In the genomic region with DNA sequence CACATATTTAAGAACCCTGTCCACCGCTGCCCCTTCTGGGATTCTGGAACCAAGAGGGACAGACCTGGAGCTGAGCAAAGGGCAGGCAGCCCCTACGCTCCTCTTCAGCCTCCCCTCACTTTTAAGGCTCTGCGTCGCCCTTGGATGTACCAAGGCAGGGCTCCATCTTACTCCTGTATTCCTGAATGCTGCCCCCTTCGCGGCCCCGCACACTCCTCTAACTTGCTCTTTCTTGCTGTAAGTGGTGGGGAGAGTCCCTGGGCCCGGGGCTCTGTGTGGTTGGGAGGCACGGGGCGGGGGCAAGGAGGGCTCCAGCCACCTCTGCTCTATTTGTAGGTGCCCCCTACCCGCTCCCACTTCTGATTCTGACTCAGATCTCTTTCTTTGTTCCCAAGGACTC, we compare ENCODE assay signal across 15 cellular contexts. TPM values are rescaled to one million over a fixed set of nuclear protein-coding genes. Genes with fewer than 3 reads are reported as not detected.
DNase-seq lines count a peak whose midpoint lies in the region; ATAC-seq, FAIRE-seq and TF ChIP-seq lines count a peak whose summit lies in the region.
"Had no signal": no experiment of that assay in that cellular context is flagged by ENCODE, and none has a peak within 500 bp of the region (broad histone marks: within the 10 kb centered on the region; RNA-seq: fewer than 3 reads in every experiment).

No MANE protein-coding gene starts in this region.

- no TSS peak for BruUV-seq in K562 (replicated peaks; lab: Mats Ljungman, UMichigan)

- in situ Hi-C loops in K562 (cut with MboI) = no loop called here
- in situ Hi-C loops in G401 (cut with HindIII; ENCODE audit: low sequenced_read_pairs) = no loop called here

- FAIRE-seq in K562 (lab: Jason Lieb, UNC) (no peak), kidney (lab: Jason Lieb, UNC) (no peak), D721Med (lab: Jason Lieb, UNC) (no peak)

- no peaks in the 10 kb centered on the region for H4K20me1 ChIP-seq in GM23338 (replicated peaks; ENCODE audit: insufficient read depth)
- H4K20me1 ChIP-seq in K562 (replicated peaks; ENCODE audit: control insufficient read depth, insufficient read depth, low read length) = no peaks in the 10 kb centered on the region

- ATAC-seq in GM23338 (no peak), K562 (no peak)
- ATAC-seq: activated CD4-positive, CD25-positive, alpha-beta regulatory T cell treated with anti-CD3 and anti-CD28 coated beads, Interleukin-2, amount 50 U/mL, for 24 hours had no signal

- no peak overlapping the region for H3K27ac Mint-ChIP-seq in GM23338
- H3K27ac Mint-ChIP-seq: activated naive CD8-positive, alpha-beta T cell had no signal

- H3K27me3 ChIP-seq in GM23338 (ENCODE audit: insufficient read depth) (no peaks in the 10 kb centered on the region), K562 (ENCODE audit: control insufficient read depth in 2 of 2, insufficient read depth in 2 of 2, low read length in 2 of 2) (no peaks in the 10 kb centered on the region; a peak in 1 of 5 replicates), skeletal muscle satellite cell (ENCODE audit: control insufficient read depth, insufficient read depth, low read length) (no peaks in the 10 kb centered on the region)

- no peak overlapping the region; the same call in 2 of the 3 replicates for H3K4me3 Mint-ChIP-seq in GM23338
- H3K4me3 Mint-ChIP-seq: activated naive CD8-positive, alpha-beta T cell had no signal

- H3K79me2 ChIP-seq in GM23338 (replicated peaks; ENCODE audit: insufficient read depth) = no peaks in the 10 kb centered on the region
- H3K79me2 ChIP-seq in K562 (ENCODE audit: control insufficient read depth, insufficient read depth, low read length) = no peaks in the 10 kb centered on the region

- peaks cover 30% of the 10 kb centered on the region for H3K4me1 Mint-ChIP-seq in GM23338

- H3K9me3 Mint-ChIP-seq in GM23338 = peaks cover 3% of the 10 kb centered on the region; the same call in 2 of the 3 replicates

- H3K27me3 Mint-ChIP-seq in GM23338 (ENCODE audit: insufficient read depth, low read depth, poor library complexity) = peaks cover 13% of the 10 kb centered on the region
- H3K27me3 Mint-ChIP-seq: activated naive CD8-positive, alpha-beta T cell had no signal

- H3K9me1 ChIP-seq in K562 (ENCODE audit: control insufficient read depth, insufficient read depth, low read length) = peaks cover 4% of the 10 kb centered on the region

- H3K9me3 ChIP-seq in K562 (replicated peaks; ENCODE audit: control insufficient read depth, insufficient read depth, low read depth, low read length) = no peaks in the 10 kb centered on the region
- no peaks in the 10 kb centered on the region for H3K9me3 ChIP-seq in kidney (ENCODE audit: control insufficient read depth in 1 of 2, low read length in 2 of 2)
- H3K9me3 ChIP-seq in skeletal muscle satellite cell (replicated peaks; ENCODE audit: low read length) = no peaks in the 10 kb centered on the region

- 66% methylated on average over 11 of the region's 11 CpGs for WGBS in K562 (ENCODE audit: insufficient coverage, low coverage, missing lambda C conversion rate)

- H3K27ac ChIP-seq in GM23338 (ENCODE audit: low read depth) (peak overlapping the region; percentile 86; the same call in 1 of the 2 replicates), K562 (ENCODE audit: extremely low read depth, low read depth, low read length) (no peak overlapping the region), kidney (ENCODE audit: low read depth in 2 of 2, low read length in 2 of 2) (peak overlapping the region; percentile 53 to 68)
- H3K27ac ChIP-seq: KMS-11 had no signal

- H3K36me3 ChIP-seq in GM23338 (ENCODE audit: insufficient read depth) = no peaks in the 10 kb centered on the region
- H3K36me3 ChIP-seq in K562 (ENCODE audit: control insufficient read depth, insufficient read depth, low read length) = no peaks in the 10 kb centered on the region
- H3K36me3 ChIP-seq in kidney (ENCODE audit: control insufficient read depth in 1 of 2, insufficient read depth in 2 of 2, low read length in 2 of 2) = no peaks in the 10 kb centered on the region
- no peaks in the 10 kb centered on the region for H3K36me3 ChIP-seq in skeletal muscle satellite cell (ENCODE audit: insufficient read depth, low read length)

- peaks cover 24% of the 10 kb centered on the region for H3K4me1 ChIP-seq in GM23338 (ENCODE audit: insufficient read depth)
- H3K4me1 ChIP-seq in K562 (replicated peaks in 1 of 2; ENCODE audit: control insufficient read depth in 2 of 2, insufficient read depth in 2 of 2, low read length in 2 of 2) = peaks cover 0 to 13% of the 10 kb centered on the region in 2 experiments; a peak in 2 of 5 replicates
- H3K4me1 ChIP-seq in kidney (ENCODE audit: control insufficient read depth in 1 of 2, insufficient read depth in 1 of 2, low read depth in 1 of 2, low read length in 2 of 2) = peaks cover 7 to 9% of the 10 kb centered on the region in 2 donors
- peaks cover 25% of the 10 kb centered on the region for H3K4me1 ChIP-seq in skeletal muscle satellite cell (ENCODE audit: control insufficient read depth, insufficient read depth, low read length)

- 0 out of 2 replicates have a peak overlapping the region, but pooled peaks have one; percentile 70 for H3K4me2 ChIP-seq in GM23338
- peak overlapping the region; percentile 19; the same call in 1 of the 2 replicates for H3K4me2 ChIP-seq in K562 (ENCODE audit: insufficient read depth, low read length)
- H3K4me2 ChIP-seq in skeletal muscle satellite cell (ENCODE audit: low read length) = no peak overlapping the region
- H3K4me2 ChIP-seq: KMS-11 had no signal

- no peak for TF ChIP-seq RAD21 in K562 (CRISPR knock-in tag; conservative IDR thresholded peaks at IDR 0.05 in 1 of 2, IDR thresholded peaks at IDR 0.05 in 1 of 2)

- TF ChIP-seq POLR2A in K562 (conservative IDR thresholded peaks at IDR 0.05) = no peak

- CTCF ChIA-PET in K562 (lab: Yijun Ruan, JAX; ENCODE audit: low intra/inter-chr PET ratio) = no interaction called here

- intact Hi-C loops in K562 (cut with micrococcal nuclease) (no loop called here), kidney (cut with DNase I) (no loop called here)

- H3K9ac ChIP-seq in K562 (ENCODE audit: insufficient read depth in 1 of 2, low read depth in 2 of 2, low read length in 2 of 2) (peak overlapping the region in 1 of 2 experiments; percentile 61; a peak in 1 of 4 replicates), kidney (ENCODE audit: low read length in 2 of 2) (peak overlapping the region; percentile 35 to 54), skeletal muscle satellite cell (ENCODE audit: low read depth, low read length) (peak overlapping the region; percentile 44)
- H3K9ac ChIP-seq: KMS-11 had no signal

- TF ChIP-seq EP300 in K562 (IDR thresholded peaks at IDR 0.05; ENCODE audit: low read length) = no peak

- H2AFZ ChIP-seq in GM23338 (peak overlapping the region; percentile 97), K562 (ENCODE audit: low read depth, low read length) (no peak overlapping the region)

- POLR2A ChIA-PET in K562 (lab: Yijun Ruan, JAX) = interaction anchor here (0.5 to 0.7 kb wide), 2 partner anchors 211 to 217 kb away, joined by 3 read pairs; no protein-coding TSS in a partner anchor

- H3K4me3 ChIP-seq in GM23338 (no peak overlapping the region), K562 (no peak overlapping the region), kidney (ENCODE audit: low read length in 2 of 2) (peak overlapping the region in 1 of 2 donors; percentile 56), skeletal muscle satellite cell (ENCODE audit: low read length) (no peak overlapping the region)

- TF ChIP-seq CTCF in GM23338 (conservative IDR thresholded peaks at IDR 0.05; ENCODE audit: low read depth in 2 of 2) (no peak), K562 (IDR thresholded peaks at IDR 0.05 in 2 of 3, conservative IDR thresholded peaks at IDR 0.05 in 1 of 3; ENCODE audit: insufficient read depth in 2 of 3, low read depth in 1 of 3, low read length in 3 of 3) (no peak), kidney (IDR thresholded peaks at IDR 0.05; ENCODE audit: borderline replicate concordance, extremely low read depth, insufficient read depth) (no peak), D721Med (IDR thresholded peaks at IDR 0.05; ENCODE audit: insufficient read depth, missing control alignments) (no peak)

- no peaks in the 10 kb centered on the region; the same call in 2 of the 3 replicates for H3K36me3 Mint-ChIP-seq in GM23338 (ENCODE audit: low read depth)
- H3K36me3 Mint-ChIP-seq: activated naive CD8-positive, alpha-beta T cell had no signal

- no peaks in the 10 kb centered on the region for H3K9me2 ChIP-seq in GM23338 (ENCODE audit: insufficient read depth)

- DNase-seq in GM23338 (ENCODE audit: low spot score) (no peak), K562 (ENCODE audit: extremely low read depth in 1 of 4, low spot score in 3 of 4) (no peak), kidney (no peak), NCI-H1436 treated with DMSO at 0.1 percent for 48 hours (lab: John Stamatoyannopoulos, UW) (no peak), G401 (ENCODE audit: low spot score) (no peak), D721Med (ENCODE audit: insufficient read length, low spot score) (no peak)
- DNase-seq in activated T-cell treated with anti-CD3 and anti-CD28 coated beads, Interleukin-2, amount 50 U/mL, for 48 hours = no peak
- DNase-seq: central memory CD4-positive, alpha-beta T cell; DND-41; T-helper 1 cell had no signal

- peaks cover 12% of the 10 kb centered on the region for H3F3A ChIP-seq in GM23338 (replicated peaks; ENCODE audit: low read depth)

RNA-seq across cellular contexts. Expression of gene TNS4, which starts 1.2 kb away (rescaled TPM):
- 0.08 and 4.9 TPM in 2 replicates for total RNA-seq in GM23338 (2014; rRNA removed; shearing (Covaris generic))
- polyA plus RNA-seq in GM23338 (2016; fragmentation: Nextera tagmentation; extraction: Ambion mirVana) (0.31 and 0.64 TPM in 2 replicates), K562 (2011; rRNA removed) (0.15 and 0.53 TPM in 2 replicates), K562 (2014; fragmentation: Illumina TruSeq; extraction: Trizol) (0.54 and 0.61 TPM in 2 replicates), K562 (2014; fragmentation: Nextera tagmentation; extraction: Ambion mirVana) (under 1 TPM; 0.04 to 0.07 TPM), K562 (2014; rRNA removed) (0.29 and 0.40 TPM in 2 replicates), kidney (ENCODE audit: insufficient read depth, low read depth, low replicate concordance) (2.2 TPM)
- 2.1 and 5.8 TPM in 2 replicates for total RNA-seq in K562 (2011; cell fraction: chromatin; rRNA removed; ENCODE audit: low replicate concordance)
- total RNA-seq in K562 (2011; cell fraction: nucleolus; rRNA removed) = 1.4 and 1.7 TPM in 2 replicates
- total RNA-seq in K562 (2011; cell fraction: nucleoplasm; rRNA removed) = 2.7 and 2.8 TPM in 2 replicates
- total RNA-seq in K562 (2014; rRNA removed) (0.18 and 0.24 TPM in 2 replicates), K562 (2014; rRNA removed; fragmentation: Illumina TruSeq; extraction: Trizol) (0.06 and 0.11 TPM in 2 replicates), K562 (2015; rRNA removed; fragmentation: Illumina TruSeq; extraction: Trizol) (not detected in 2 replicates), K562 (2021) (0.73 and 0.78 TPM in 2 replicates), kidney (0.31 TPM)
- 0.09 and 0.89 TPM in 2 replicates for polyA plus RNA-seq in K562 (2011; cell fraction: cytosol; rRNA removed)
- polyA plus RNA-seq in K562 (2011; cell fraction: nucleus; rRNA removed) = 0.38 and 4.1 TPM in 2 replicates
- polyA plus RNA-seq in K562 (2012) = 0.49 and 1.4 TPM in 2 replicates
- polyA minus RNA-seq in K562 (2011; rRNA and poly(A)+ RNA removed) = 1.1 TPM in 1 of 2 replicates, not detected in the other
- 1.1 TPM in 1 of 2 replicates, not detected in the other for polyA minus RNA-seq in K562 (2011; cell fraction: cytosol; rRNA and poly(A)+ RNA removed)
- 0.22 and 2.7 TPM in 2 replicates for polyA minus RNA-seq in K562 (2011; cell fraction: nucleus; rRNA and poly(A)+ RNA removed)
- total RNA-seq in skeletal muscle satellite cell (2012; rRNA removed) = under 0.01 and 0.22 TPM in 2 replicates
- total RNA-seq in G401 (2014; rRNA removed; shearing (Covaris generic)) = not detected in 2 replicates
- total RNA-seq: endothelial cell of umbilical vein had no signal
- polyA plus RNA-seq: endothelial cell of umbilical vein had no signal

RNA-seq across cellular contexts. Expression of gene IGFBP4, which starts 56.9 kb away (rescaled TPM):
- 78.9 and 87.2 TPM in 2 replicates for total RNA-seq in GM23338 (2014; rRNA removed; shearing (Covaris generic))
- polyA plus RNA-seq in GM23338 (2016; fragmentation: Nextera tagmentation; extraction: Ambion mirVana) = 37.6 and 38.7 TPM in 2 replicates
- total RNA-seq in K562 (2011; cell fraction: chromatin; rRNA removed; ENCODE audit: low replicate concordance) = 53.3 and 148 TPM in 2 replicates
- total RNA-seq in K562 (2011; cell fraction: nucleolus; rRNA removed) = 159 and 208 TPM in 2 replicates
- total RNA-seq in K562 (2011; cell fraction: nucleoplasm; rRNA removed) = 156 and 209 TPM in 2 replicates
- 17.8 and 18.6 TPM in 2 replicates for total RNA-seq in K562 (2014; rRNA removed)
- total RNA-seq in K562 (2014; rRNA removed; fragmentation: Illumina TruSeq; extraction: Trizol) = 18.1 and 18.3 TPM in 2 replicates
- 12.0 and 12.6 TPM in 2 replicates for total RNA-seq in K562 (2015; rRNA removed; fragmentation: Illumina TruSeq; extraction: Trizol)
- total RNA-seq in K562 (2021) = 87.6 and 99.8 TPM in 2 replicates
- 47.2 and 98.1 TPM in 2 replicates for polyA plus RNA-seq in K562 (2011; rRNA removed)
- 47.0 and 129 TPM in 2 replicates for polyA plus RNA-seq in K562 (2011; cell fraction: cytosol; rRNA removed)
- polyA plus RNA-seq in K562 (2011; cell fraction: nucleus; rRNA removed) = 23.9 and 76.5 TPM in 2 replicates
- 64.1 and 158 TPM in 2 replicates for polyA plus RNA-seq in K562 (2012)
- 46.6 and 64.4 TPM in 2 replicates for polyA plus RNA-seq in K562 (2014; fragmentation: Illumina TruSeq; extraction: Trizol)
- polyA plus RNA-seq in K562 (2014; fragmentation: Nextera tagmentation; extraction: Ambion mirVana) = 10 to 100 TPM in 1 of 2 experiments, 1 to 10 TPM in 1; 8.8 to 10.8 TPM
- polyA plus RNA-seq in K562 (2014; rRNA removed) = 37.5 and 43.5 TPM in 2 replicates
- 39.8 and 98.7 TPM in 2 replicates for polyA minus RNA-seq in K562 (2011; rRNA and poly(A)+ RNA removed)
- 51.3 and 106 TPM in 2 replicates for polyA minus RNA-seq in K562 (2011; cell fraction: cytosol; rRNA and poly(A)+ RNA removed)
- polyA minus RNA-seq in K562 (2011; cell fraction: nucleus; rRNA and poly(A)+ RNA removed) = 11.2 and 17.0 TPM in 2 replicates
- 743 TPM for total RNA-seq in kidney
- polyA plus RNA-seq in kidney (ENCODE audit: insufficient read depth, low read depth, low replicate concordance) = 545 TPM
- total RNA-seq in skeletal muscle satellite cell (2012; rRNA removed) = 193 and 259 TPM in 2 replicates
- 44.6 and 46.2 TPM in 2 replicates for total RNA-seq in G401 (2014; rRNA removed; shearing (Covaris generic))
